1 cellular context compared by ENCODE assay signal in the genomic region with DNA sequence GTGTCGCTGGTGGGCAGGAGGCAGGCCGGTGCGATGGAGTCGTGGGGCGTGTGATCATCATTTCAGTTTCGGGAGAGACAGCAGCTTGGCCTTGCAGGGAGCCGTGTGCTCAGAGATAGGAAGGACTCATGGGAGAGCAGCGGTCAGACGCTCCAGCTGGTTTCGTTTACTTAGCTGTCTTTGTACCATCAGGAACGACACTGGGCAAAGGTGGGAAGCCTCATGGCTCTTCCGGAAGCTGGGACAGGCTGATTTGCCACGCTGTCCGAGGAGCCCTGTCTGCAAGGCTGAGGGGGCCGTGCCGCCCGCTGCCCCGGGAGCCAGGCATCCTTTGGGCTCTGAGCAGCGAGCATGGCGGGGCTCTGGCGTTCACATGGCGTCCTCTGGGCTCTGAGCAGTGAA.
TF ChIP-seq lines count a peak whose summit lies in the region.

No MANE protein-coding gene starts in this region.

TF ChIP-seq in H1, 55 proteins besides CTCF, POLR2A, EP300 and RAD21:
- TF ChIP-seq NANOG (IDR thresholded peaks at IDR 0.05; ENCODE audit: insufficient read depth, low read depth, low read length, poor library complexity, severe bottlenecking), result no peak
- no peak for TF ChIP-seq BCL11A (IDR thresholded peaks at IDR 0.05; ENCODE audit: low read depth in 2 of 2, low read length in 2 of 2)
- no peak for TF ChIP-seq EZH2 (IDR thresholded peaks at IDR 0.05; ENCODE audit: low read depth, low read length, severe bottlenecking)
- no peak for TF ChIP-seq TAF7 (optimal IDR thresholded peaks at IDR 0.05; ENCODE audit: borderline replicate concordance, low read depth, low read length)
- TF ChIP-seq, protein P1, sequence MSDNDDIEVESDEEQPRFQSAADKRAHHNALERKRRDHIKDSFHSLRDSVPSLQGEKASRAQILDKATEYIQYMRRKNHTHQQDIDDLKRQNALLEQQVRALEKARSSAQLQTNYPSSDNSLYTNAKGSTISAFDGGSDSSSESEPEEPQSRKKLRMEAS (IDR thresholded peaks at IDR 0.05), result no peak
- no peak for TF ChIP-seq SUZ12 (IDR thresholded peaks at IDR 0.05; ENCODE audit: low read length)
- TF ChIP-seq CBX5 (IDR thresholded peaks at IDR 0.05; ENCODE audit: low read depth, low read length), result no peak
- TF ChIP-seq, protein P2, sequence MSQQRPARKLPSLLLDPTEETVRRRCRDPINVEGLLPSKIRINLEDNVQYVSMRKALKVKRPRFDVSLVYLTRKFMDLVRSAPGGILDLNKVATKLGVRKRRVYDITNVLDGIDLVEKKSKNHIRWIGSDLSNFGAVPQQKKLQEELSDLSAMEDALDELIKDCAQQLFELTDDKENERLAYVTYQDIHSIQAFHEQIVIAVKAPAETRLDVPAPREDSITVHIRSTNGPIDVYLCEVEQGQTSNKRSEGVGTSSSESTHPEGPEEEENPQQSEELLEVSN (IDR thresholded peaks at IDR 0.05), result no peak
